ENCODE assay signal across 17 cellular contexts in the genomic region with DNA sequence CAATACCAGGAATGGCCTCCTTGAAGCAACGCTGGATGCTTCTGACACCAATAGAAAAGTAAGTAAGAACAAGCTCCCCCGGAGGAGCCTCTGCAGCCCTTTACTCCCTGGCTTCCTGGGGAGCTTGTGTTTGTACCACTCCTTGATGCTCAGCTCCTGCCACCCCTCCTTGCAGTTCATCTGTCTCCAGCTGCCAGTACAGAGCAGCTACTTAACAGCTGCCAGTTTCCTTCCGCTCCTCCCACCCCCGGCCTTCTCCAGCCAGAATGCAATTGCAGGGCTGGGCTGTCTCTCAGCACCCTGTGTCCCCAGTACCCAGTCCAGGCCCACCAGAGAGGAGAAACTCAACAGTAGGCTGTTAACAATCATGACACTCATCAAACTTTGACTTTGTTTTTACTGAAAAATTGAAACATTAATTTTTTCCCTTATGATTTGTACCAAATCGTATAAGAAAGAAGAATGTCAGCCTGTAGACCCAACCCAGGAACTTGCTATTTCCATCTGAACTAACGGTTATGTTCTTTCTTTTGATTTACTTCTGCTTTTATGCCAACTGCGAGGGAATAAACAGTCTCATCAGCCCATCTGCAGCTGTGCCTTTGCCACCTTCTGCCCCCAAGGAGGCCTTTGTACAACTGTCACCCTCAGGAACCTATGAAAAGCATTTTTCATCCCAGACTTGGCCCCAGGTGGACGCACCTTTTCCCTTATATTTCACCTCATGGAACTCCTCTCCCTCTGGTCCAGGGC.
DNase-seq lines count a peak whose midpoint lies in the region; ATAC-seq and TF ChIP-seq lines count a peak whose summit lies in the region.
"Had no signal": no experiment of that assay in that cellular context is flagged by ENCODE, and none has a peak within 500 bp of the region (broad histone marks: within the 10 kb centered on the region; RNA-seq: fewer than 3 reads in every experiment).

No MANE protein-coding gene starts in this region.

- TF ChIP-seq CTCF in GM23338 (conservative IDR thresholded peaks at IDR 0.05; ENCODE audit: low read depth in 2 of 2) = no peak
- no peak for TF ChIP-seq CTCF in gastroesophageal sphincter (IDR thresholded peaks at IDR 0.05)

- DNase-seq in GM23338 (ENCODE audit: low spot score) = no peak
- DNase-seq in NCI-H82 (lab: John Stamatoyannopoulos, UW) = peak; percentile 71
- DNase-seq in sciatic nerve (ENCODE audit: low spot score) = no peak
- DNase-seq in inferior parietal cortex (ENCODE audit: extremely low spot score) = no peak
- DNase-seq: activated gamma-delta T cell; COR-L47; hippocampal formation; NCI-H1417; NCI-H524 treated with DMSO at 0.1 percent for 48 hours; stimulated activated CD4-positive, alpha-beta T cell treated with anti-CD3 and anti-CD28 coated beads, Interleukin-4, amount 100 ng/mL, for 1 hour; stomach had no signal

- H3K79me2 ChIP-seq in GM23338 (replicated peaks; ENCODE audit: insufficient read depth) = no peaks in the 10 kb centered on the region

- no peaks in the 10 kb centered on the region for H3K4me1 Mint-ChIP-seq in GM23338
- H3K4me1 Mint-ChIP-seq: mesothelial cell of epicardium had no signal

- no peak overlapping the region for H3K4me2 ChIP-seq in GM23338

- no peaks in the 10 kb centered on the region for H4K20me1 ChIP-seq in GM23338 (replicated peaks; ENCODE audit: insufficient read depth)

- H3K36me3 Mint-ChIP-seq in GM23338 (ENCODE audit: low read depth) = no peaks in the 10 kb centered on the region
- H3K36me3 Mint-ChIP-seq: mesothelial cell of epicardium had no signal

- H3F3A ChIP-seq in GM23338 (replicated peaks; ENCODE audit: low read depth) = no peaks in the 10 kb centered on the region

- 57 to 60% methylated on average over 3 to 5 of the region's 8 CpGs for WGBS in gastroesophageal sphincter (ENCODE audit: low coverage in 1 of 2), 2 donors

- H3K4me1 ChIP-seq in GM23338 (ENCODE audit: insufficient read depth) (no peaks in the 10 kb centered on the region), gastroesophageal sphincter (no peaks in the 10 kb centered on the region)
- H3K4me1 ChIP-seq: breast epithelium, stomach had no signal

- 0 out of 2 replicates have a peak overlapping the region, but pooled peaks have one; percentile 47 for H2AFZ ChIP-seq in GM23338

- H3K27me3 Mint-ChIP-seq in GM23338 (ENCODE audit: insufficient read depth, low read depth, poor library complexity) = no peaks in the 10 kb centered on the region

- no peak for TF ChIP-seq EP300 in gastroesophageal sphincter (IDR thresholded peaks at IDR 0.05)

- H3K9me2 ChIP-seq in GM23338 (ENCODE audit: insufficient read depth) = no peaks in the 10 kb centered on the region

- H3K27ac ChIP-seq in GM23338 (ENCODE audit: low read depth) (no peak overlapping the region), gastroesophageal sphincter (no peak overlapping the region)
- H3K27ac ChIP-seq: breast epithelium, stomach had no signal

- H3K4me3 Mint-ChIP-seq in GM23338 = no peak overlapping the region
- H3K4me3 Mint-ChIP-seq: mesothelial cell of epicardium had no signal

- no peak overlapping the region for H3K27ac Mint-ChIP-seq in GM23338
- H3K27ac Mint-ChIP-seq: mesothelial cell of epicardium had no signal

- H3K9me3 ChIP-seq in gastroesophageal sphincter = no peaks in the 10 kb centered on the region
- H3K9me3 ChIP-seq: breast epithelium, stomach had no signal

- H3K36me3 ChIP-seq in GM23338 (ENCODE audit: insufficient read depth) (no peaks in the 10 kb centered on the region), gastroesophageal sphincter (no peaks in the 10 kb centered on the region)
- H3K36me3 ChIP-seq: breast epithelium, stomach had no signal

- no peak overlapping the region for H3K4me3 ChIP-seq in GM23338
- H3K4me3 ChIP-seq in gastroesophageal sphincter = no peak overlapping the region
- H3K4me3 ChIP-seq: breast epithelium, stomach had no signal

- H3K27me3 ChIP-seq in GM23338 (ENCODE audit: insufficient read depth) = no peaks in the 10 kb centered on the region
- peaks cover 6% of the 10 kb centered on the region for H3K27me3 ChIP-seq in gastroesophageal sphincter
- H3K27me3 ChIP-seq: breast epithelium, stomach had no signal

- ATAC-seq in GM23338 = peak; percentile 51; the same call in 2 of the 3 replicates
- peak; percentile 65 for ATAC-seq in gastroesophageal sphincter
- ATAC-seq in sciatic nerve = peak; percentile 79
- ATAC-seq in GM19351 (IDR thresholded peaks at IDR 0.05; ENCODE audit: unreplicated experiment) = no peak
- ATAC-seq in HG03095 (IDR thresholded peaks at IDR 0.05; ENCODE audit: unreplicated experiment) = no peak
- ATAC-seq: SK-N-SH treated with all-trans-retinoic acid at 6 μM for 48 hours had no signal

- no peak for TF ChIP-seq POLR2A in gastroesophageal sphincter (IDR thresholded peaks at IDR 0.05)

- no peaks in the 10 kb centered on the region for H3K9me3 Mint-ChIP-seq in GM23338
- H3K9me3 Mint-ChIP-seq: mesothelial cell of epicardium had no signal

- intact Hi-C loops in sciatic nerve (cut with DNase I) = no loop called here

TF ChIP-seq in GM23338, 12 proteins besides CTCF, POLR2A, EP300 and RAD21:
- TF ChIP-seq JUNB (IDR thresholded peaks at IDR 0.05; ENCODE audit: unreplicated experiment) (no peak), NANOG (IDR thresholded peaks at IDR 0.05; ENCODE audit: borderline replicate concordance) (no peak), EZH2phosphoT487 (IDR thresholded peaks at IDR 0.05; ENCODE audit: unreplicated experiment) (no peak)
- TF ChIP-seq, protein P1, sequence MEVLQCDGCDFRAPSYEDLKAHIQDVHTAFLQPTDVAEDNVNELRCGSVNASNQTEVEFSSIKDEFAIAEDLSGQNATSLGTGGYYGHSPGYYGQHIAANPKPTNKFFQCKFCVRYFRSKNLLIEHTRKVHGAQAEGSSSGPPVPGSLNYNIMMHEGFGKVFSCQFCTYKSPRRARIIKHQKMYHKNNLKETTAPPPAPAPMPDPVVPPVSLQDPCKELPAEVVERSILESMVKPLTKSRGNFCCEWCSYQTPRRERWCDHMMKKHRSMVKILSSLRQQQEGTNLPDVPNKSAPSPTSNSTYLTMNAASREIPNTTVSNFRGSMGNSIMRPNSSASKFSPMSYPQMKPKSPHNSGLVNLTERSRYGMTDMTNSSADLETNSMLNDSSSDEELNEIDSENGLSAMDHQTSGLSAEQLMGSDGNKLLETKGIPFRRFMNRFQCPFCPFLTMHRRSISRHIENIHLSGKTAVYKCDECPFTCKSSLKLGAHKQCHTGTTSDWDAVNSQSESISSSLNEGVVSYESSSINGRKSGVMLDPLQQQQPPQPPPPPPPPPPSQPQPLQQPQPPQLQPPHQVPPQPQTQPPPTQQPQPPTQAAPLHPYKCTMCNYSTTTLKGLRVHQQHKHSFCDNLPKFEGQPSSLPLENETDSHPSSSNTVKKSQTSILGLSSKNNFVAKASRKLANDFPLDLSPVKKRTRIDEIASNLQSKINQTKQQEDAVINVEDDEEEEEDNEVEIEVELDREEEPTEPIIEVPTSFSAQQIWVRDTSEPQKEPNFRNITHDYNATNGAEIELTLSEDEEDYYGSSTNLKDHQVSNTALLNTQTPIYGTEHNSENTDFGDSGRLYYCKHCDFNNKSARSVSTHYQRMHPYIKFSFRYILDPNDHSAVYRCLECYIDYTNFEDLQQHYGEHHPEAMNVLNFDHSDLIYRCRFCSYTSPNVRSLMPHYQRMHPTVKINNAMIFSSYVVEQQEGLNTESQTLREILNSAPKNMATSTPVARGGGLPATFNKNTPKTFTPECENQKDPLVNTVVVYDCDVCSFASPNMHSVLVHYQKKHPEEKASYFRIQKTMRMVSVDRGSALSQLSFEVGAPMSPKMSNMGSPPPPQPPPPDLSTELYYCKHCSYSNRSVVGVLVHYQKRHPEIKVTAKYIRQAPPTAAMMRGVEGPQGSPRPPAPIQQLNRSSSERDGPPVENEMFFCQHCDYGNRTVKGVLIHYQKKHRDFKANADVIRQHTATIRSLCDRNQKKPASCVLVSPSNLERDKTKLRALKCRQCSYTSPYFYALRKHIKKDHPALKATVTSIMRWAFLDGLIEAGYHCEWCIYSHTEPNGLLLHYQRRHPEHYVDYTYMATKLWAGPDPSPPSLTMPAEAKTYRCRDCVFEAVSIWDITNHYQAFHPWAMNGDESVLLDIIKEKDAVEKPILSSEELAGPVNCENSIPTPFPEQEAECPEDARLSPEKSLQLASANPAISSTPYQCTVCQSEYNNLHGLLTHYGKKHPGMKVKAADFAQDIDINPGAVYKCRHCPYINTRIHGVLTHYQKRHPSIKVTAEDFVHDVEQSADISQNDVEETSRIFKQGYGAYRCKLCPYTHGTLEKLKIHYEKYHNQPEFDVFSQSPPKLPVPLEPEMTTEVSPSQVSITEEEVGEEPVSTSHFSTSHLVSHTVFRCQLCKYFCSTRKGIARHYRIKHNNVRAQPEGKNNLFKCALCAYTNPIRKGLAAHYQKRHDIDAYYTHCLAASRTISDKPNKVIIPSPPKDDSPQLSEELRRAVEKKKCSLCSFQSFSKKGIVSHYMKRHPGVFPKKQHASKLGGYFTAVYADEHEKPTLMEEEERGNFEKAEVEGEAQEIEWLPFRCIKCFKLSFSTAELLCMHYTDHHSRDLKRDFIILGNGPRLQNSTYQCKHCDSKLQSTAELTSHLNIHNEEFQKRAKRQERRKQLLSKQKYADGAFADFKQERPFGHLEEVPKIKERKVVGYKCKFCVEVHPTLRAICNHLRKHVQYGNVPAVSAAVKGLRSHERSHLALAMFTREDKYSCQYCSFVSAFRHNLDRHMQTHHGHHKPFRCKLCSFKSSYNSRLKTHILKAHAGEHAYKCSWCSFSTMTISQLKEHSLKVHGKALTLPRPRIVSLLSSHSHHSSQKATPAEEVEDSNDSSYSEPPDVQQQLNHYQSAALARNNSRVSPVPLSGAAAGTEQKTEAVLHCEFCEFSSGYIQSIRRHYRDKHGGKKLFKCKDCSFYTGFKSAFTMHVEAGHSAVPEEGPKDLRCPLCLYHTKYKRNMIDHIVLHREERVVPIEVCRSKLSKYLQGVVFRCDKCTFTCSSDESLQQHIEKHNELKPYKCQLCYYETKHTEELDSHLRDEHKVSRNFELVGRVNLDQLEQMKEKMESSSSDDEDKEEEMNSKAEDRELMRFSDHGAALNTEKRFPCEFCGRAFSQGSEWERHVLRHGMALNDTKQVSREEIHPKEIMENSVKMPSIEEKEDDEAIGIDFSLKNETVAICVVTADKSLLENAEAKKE (CRISPR knock-in tag; IDR thresholded peaks at IDR 0.05) = no peak

Comparison
In these comparisons a context has a peak if more than half of its experiments do, and no peak if none do; other contexts are left out.
1. ATAC-seq: peak in GM23338 (single experiment), gastroesophageal sphincter (single experiment) and sciatic nerve (single experiment); none in GM19351 (single experiment) and HG03095 (single experiment).